Comparison of ENCODE assay signal across 1 cellular context in the genomic region with DNA sequence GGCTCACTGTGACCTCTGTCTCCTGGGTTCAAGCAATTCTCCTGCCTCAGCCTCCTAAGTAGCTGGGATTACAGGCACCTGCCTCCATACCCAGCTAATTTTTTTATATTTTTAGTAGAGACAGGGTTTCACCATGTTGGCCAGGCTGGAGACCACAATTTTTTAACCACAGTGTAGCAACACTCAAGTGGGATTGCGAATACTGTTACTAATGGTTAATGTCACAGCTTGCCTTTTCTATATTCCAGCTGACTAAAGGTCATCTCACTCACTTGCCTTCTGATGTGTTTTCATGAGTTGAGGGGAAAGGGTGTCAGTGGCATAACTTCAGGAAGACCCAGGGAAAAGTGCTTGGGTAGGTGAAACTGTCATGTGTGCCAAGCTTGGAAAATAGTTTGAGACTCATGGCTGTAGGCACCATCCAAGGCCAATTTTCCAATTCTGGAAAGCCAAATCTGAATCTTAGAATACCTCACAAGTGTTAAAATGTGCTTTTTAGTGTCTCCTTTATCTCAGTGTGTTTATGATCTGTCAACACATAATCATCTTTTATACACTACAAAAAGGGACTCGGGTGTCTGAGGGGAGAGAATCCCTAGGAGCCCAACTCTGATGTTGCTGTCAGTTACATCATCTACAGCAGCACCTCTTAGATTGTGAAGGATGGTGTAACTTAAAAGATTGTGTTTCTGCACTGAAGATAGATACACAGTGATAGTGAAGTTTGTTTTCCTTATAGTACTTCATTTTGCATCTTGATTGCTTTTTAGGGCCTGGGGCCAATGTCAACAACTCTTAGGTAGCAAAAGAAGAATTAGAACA.
TF ChIP-seq lines count a peak whose summit lies in the region.

No MANE protein-coding gene starts in this region.

TF ChIP-seq in HEK293, 187 proteins besides CTCF, POLR2A, EP300 and RAD21 (continued from another document and continues in another):
- TF ChIP-seq ZNF830 (tag by site-specific recombination; IDR thresholded peaks at IDR 0.05; ENCODE audit: low read depth) (no peak), ZSCAN4 (tag by site-specific recombination; IDR thresholded peaks at IDR 0.05) (no peak), ZNF274 (IDR thresholded peaks at IDR 0.05; ENCODE audit: low read length) (no peak), ZNF274 (tag by site-specific recombination; IDR thresholded peaks at IDR 0.05; ENCODE audit: borderline replicate concordance) (no peak), OVOL3 (tag by site-specific recombination; IDR thresholded peaks at IDR 0.05) (no peak), ZNF121 (tag by site-specific recombination; IDR thresholded peaks at IDR 0.05) (no peak), ZBTB8A (tag by site-specific recombination; IDR thresholded peaks at IDR 0.05) (no peak), BCL11B (tag by site-specific recombination; IDR thresholded peaks at IDR 0.05; ENCODE audit: low read depth) (no peak), ZNF548 (tag by site-specific recombination; IDR thresholded peaks at IDR 0.05) (no peak), ZNF350 (tag by site-specific recombination; IDR thresholded peaks at IDR 0.05) (0 out of 2 replicates have a peak, but pooled peaks have one; percentile 37), ZNF701 (tag by site-specific recombination; IDR thresholded peaks at IDR 0.05) (no peak), YY2 (tag by site-specific recombination; IDR thresholded peaks at IDR 0.05) (no peak), ZNF585B (tag by site-specific recombination; IDR thresholded peaks at IDR 0.05) (no peak), ZNF184 (tag by site-specific recombination; IDR thresholded peaks at IDR 0.05) (no peak), GLIS1 (tag by site-specific recombination; IDR thresholded peaks at IDR 0.05) (no peak), ZNF202 (tag by site-specific recombination; IDR thresholded peaks at IDR 0.05; ENCODE audit: borderline replicate concordance) (no peak), ZNF24 (tag by site-specific recombination; IDR thresholded peaks at IDR 0.05) (0 out of 2 replicates have a peak, but pooled peaks have one; percentile 35), ZNF223 (tag by site-specific recombination; IDR thresholded peaks at IDR 0.05) (no peak), ZNF664 (tag by site-specific recombination; IDR thresholded peaks at IDR 0.05) (peak; percentile 99), ZNF600 (tag by site-specific recombination; IDR thresholded peaks at IDR 0.05) (no peak), SALL2 (tag by site-specific recombination; IDR thresholded peaks at IDR 0.05; ENCODE audit: borderline replicate concordance) (no peak), ZNF132 (tag by site-specific recombination; IDR thresholded peaks at IDR 0.05; ENCODE audit: borderline replicate concordance) (no peak), SETDB1 (IDR thresholded peaks at IDR 0.05; ENCODE audit: insufficient read length, low read length) (no peak), KLF16 (tag by site-specific recombination; IDR thresholded peaks at IDR 0.05) (no peak), ZNF48 (tag by site-specific recombination; IDR thresholded peaks at IDR 0.05) (no peak), ZNF391 (tag by site-specific recombination; IDR thresholded peaks at IDR 0.05; ENCODE audit: borderline replicate concordance, low read depth) (no peak), ZNF23 (tag by site-specific recombination; IDR thresholded peaks at IDR 0.05; ENCODE audit: borderline replicate concordance) (no peak), KLF8 (tag by site-specific recombination; IDR thresholded peaks at IDR 0.05) (no peak), ZBTB17 (tag by site-specific recombination; IDR thresholded peaks at IDR 0.05) (no peak), ZNF510 (tag by site-specific recombination; IDR thresholded peaks at IDR 0.05; ENCODE audit: insufficient replicate concordance) (peak; percentile 99), ZNF843 (tag by site-specific recombination; IDR thresholded peaks at IDR 0.05) (peak; percentile 26; the same call in 1 of the 2 replicates), ZFP41 (tag by site-specific recombination; IDR thresholded peaks at IDR 0.05; ENCODE audit: borderline replicate concordance) (no peak), REPIN1 (tag by site-specific recombination; IDR thresholded peaks at IDR 0.05; ENCODE audit: low read depth) (no peak), ZNF677 (tag by site-specific recombination; IDR thresholded peaks at IDR 0.05) (no peak), ZNF768 (tag by site-specific recombination; IDR thresholded peaks at IDR 0.05) (no peak), ZNF670 (tag by site-specific recombination; IDR thresholded peaks at IDR 0.05; ENCODE audit: low read depth) (no peak), ZSCAN18 (tag by site-specific recombination; IDR thresholded peaks at IDR 0.05) (no peak), ZNF623 (tag by site-specific recombination; IDR thresholded peaks at IDR 0.05) (no peak), ZNF404 (tag by site-specific recombination; IDR thresholded peaks at IDR 0.05) (no peak), ZFP69B (tag by site-specific recombination; IDR thresholded peaks at IDR 0.05) (no peak), OSR2 (tag by site-specific recombination; IDR thresholded peaks at IDR 0.05) (peak; percentile 45; the same call in 1 of the 2 replicates), ZNF596 (tag by site-specific recombination; IDR thresholded peaks at IDR 0.05) (no peak)
- TF ChIP-seq, protein P1, sequence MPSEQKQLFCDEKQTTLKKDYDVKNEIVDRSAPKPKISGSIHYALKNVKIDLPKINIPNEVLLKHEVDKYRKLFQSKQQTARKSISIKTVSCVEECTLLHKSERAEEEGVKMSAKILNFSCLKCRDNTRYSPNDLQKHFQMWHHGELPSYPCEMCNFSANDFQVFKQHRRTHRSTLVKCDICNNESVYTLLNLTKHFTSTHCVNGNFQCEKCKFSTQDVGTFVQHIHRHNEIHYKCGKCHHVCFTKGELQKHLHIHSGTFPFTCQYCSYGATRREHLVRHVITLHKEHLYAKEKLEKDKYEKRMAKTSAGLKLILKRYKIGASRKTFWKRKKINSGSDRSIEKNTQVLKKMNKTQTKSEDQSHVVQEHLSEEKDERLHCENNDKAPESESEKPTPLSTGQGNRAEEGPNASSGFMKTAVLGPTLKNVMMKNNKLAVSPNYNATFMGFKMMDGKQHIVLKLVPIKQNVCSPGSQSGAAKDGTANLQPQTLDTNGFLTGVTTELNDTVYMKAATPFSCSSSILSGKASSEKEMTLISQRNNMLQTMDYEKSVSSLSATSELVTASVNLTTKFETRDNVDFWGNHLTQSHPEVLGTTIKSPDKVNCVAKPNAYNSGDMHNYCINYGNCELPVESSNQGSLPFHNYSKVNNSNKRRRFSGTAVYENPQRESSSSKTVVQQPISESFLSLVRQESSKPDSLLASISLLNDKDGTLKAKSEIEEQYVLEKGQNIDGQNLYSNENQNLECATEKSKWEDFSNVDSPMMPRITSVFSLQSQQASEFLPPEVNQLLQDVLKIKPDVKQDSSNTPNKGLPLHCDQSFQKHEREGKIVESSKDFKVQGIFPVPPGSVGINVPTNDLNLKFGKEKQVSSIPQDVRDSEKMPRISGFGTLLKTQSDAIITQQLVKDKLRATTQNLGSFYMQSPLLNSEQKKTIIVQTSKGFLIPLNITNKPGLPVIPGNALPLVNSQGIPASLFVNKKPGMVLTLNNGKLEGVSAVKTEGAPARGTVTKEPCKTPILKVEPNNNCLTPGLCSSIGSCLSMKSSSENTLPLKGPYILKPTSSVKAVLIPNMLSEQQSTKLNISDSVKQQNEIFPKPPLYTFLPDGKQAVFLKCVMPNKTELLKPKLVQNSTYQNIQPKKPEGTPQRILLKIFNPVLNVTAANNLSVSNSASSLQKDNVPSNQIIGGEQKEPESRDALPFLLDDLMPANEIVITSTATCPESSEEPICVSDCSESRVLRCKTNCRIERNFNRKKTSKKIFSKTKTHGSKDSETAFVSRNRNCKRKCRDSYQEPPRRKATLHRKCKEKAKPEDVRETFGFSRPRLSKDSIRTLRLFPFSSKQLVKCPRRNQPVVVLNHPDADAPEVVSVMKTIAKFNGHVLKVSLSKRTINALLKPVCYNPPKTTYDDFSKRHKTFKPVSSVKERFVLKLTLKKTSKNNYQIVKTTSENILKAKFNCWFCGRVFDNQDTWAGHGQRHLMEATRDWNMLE (tag by site-specific recombination; conservative IDR thresholded peaks at IDR 0.05; ENCODE audit: low read depth): 0 out of 2 replicates have a peak, but pooled peaks have one; percentile 39
- TF ChIP-seq, protein P2, sequence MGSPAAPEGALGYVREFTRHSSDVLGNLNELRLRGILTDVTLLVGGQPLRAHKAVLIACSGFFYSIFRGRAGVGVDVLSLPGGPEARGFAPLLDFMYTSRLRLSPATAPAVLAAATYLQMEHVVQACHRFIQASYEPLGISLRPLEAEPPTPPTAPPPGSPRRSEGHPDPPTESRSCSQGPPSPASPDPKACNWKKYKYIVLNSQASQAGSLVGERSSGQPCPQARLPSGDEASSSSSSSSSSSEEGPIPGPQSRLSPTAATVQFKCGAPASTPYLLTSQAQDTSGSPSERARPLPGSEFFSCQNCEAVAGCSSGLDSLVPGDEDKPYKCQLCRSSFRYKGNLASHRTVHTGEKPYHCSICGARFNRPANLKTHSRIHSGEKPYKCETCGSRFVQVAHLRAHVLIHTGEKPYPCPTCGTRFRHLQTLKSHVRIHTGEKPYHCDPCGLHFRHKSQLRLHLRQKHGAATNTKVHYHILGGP (tag by site-specific recombination; IDR thresholded peaks at IDR 0.05): peak; percentile 96
- TF ChIP-seq, protein P3, sequence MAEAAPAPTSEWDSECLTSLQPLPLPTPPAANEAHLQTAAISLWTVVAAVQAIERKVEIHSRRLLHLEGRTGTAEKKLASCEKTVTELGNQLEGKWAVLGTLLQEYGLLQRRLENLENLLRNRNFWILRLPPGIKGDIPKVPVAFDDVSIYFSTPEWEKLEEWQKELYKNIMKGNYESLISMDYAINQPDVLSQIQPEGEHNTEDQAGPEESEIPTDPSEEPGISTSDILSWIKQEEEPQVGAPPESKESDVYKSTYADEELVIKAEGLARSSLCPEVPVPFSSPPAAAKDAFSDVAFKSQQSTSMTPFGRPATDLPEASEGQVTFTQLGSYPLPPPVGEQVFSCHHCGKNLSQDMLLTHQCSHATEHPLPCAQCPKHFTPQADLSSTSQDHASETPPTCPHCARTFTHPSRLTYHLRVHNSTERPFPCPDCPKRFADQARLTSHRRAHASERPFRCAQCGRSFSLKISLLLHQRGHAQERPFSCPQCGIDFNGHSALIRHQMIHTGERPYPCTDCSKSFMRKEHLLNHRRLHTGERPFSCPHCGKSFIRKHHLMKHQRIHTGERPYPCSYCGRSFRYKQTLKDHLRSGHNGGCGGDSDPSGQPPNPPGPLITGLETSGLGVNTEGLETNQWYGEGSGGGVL (tag by site-specific recombination; IDR thresholded peaks at IDR 0.05): peak; percentile 22; the same call in 1 of the 2 replicates
- TF ChIP-seq, protein P4, sequence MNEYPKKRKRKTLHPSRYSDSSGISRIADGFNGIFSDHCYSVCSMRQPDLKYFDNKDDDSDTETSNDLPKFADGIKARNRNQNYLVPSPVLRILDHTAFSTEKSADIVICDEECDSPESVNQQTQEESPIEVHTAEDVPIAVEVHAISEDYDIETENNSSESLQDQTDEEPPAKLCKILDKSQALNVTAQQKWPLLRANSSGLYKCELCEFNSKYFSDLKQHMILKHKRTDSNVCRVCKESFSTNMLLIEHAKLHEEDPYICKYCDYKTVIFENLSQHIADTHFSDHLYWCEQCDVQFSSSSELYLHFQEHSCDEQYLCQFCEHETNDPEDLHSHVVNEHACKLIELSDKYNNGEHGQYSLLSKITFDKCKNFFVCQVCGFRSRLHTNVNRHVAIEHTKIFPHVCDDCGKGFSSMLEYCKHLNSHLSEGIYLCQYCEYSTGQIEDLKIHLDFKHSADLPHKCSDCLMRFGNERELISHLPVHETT (tag by site-specific recombination; IDR thresholded peaks at IDR 0.05): no peak
- TF ChIP-seq, protein P5, sequence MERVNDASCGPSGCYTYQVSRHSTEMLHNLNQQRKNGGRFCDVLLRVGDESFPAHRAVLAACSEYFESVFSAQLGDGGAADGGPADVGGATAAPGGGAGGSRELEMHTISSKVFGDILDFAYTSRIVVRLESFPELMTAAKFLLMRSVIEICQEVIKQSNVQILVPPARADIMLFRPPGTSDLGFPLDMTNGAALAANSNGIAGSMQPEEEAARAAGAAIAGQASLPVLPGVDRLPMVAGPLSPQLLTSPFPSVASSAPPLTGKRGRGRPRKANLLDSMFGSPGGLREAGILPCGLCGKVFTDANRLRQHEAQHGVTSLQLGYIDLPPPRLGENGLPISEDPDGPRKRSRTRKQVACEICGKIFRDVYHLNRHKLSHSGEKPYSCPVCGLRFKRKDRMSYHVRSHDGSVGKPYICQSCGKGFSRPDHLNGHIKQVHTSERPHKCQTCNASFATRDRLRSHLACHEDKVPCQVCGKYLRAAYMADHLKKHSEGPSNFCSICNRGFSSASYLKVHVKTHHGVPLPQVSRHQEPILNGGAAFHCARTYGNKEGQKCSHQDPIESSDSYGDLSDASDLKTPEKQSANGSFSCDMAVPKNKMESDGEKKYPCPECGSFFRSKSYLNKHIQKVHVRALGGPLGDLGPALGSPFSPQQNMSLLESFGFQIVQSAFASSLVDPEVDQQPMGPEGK (tag by site-specific recombination; IDR thresholded peaks at IDR 0.05): no peak
